Comparison of ENCODE assay signal across 15 cellular contexts in genomic region chr9:34995288-34996060, GRCh38. TPM values are rescaled to one million over a fixed set of nuclear protein-coding genes. Genes with fewer than 3 reads are reported as not detected.
DNase-seq lines count a peak whose midpoint lies in the region; ATAC-seq, FAIRE-seq and TF ChIP-seq lines count a peak whose summit lies in the region.
"Had no signal": no experiment of that assay in that cellular context is flagged by ENCODE, and none has a peak within 500 bp of the region (broad histone marks: within the 10 kb centered on the region; RNA-seq: fewer than 3 reads in every experiment).

No MANE protein-coding gene starts in this region.

- no peak overlapping the region for H2BK120ac ChIP-seq in H9 (ENCODE audit: low read depth, low read length, poor library complexity, severe bottlenecking)

- peaks cover 49% of the 10 kb centered on the region for H3F3A ChIP-seq in smooth muscle cell (ENCODE audit: low read depth)

- peak in 2 of 4 experiments; percentile 42 to 68 for DNase-seq in K562 (ENCODE audit: extremely low read depth in 1 of 4, low spot score in 3 of 4)
- DNase-seq in hepatocyte (ENCODE audit: low spot score): no peak
- DNase-seq in smooth muscle cell (lab: John Stamatoyannopoulos, UW; ENCODE audit: unreplicated experiment): no peak
- no peak for DNase-seq in NCI-H2227 treated with DMSO at 0.1 percent for 48 hours (lab: John Stamatoyannopoulos, UW)
- no peak for DNase-seq in CD8-positive, alpha-beta memory T cell
- no peak for DNase-seq in activated T-cell treated with anti-CD3 and anti-CD28 coated beads, Interleukin-2, amount 50 U/mL, for 4 hours
- no peak for DNase-seq in H9
- DNase-seq: kidney glomerular epithelial cell; MM.1S; stimulated activated CD4-positive, alpha-beta T cell treated with anti-CD3 and anti-CD28 coated beads, Interleukin-4, amount 100 ng/mL, for 24 hours had no signal

- H3K4me2 ChIP-seq in K562 (ENCODE audit: insufficient read depth, low read length) (peak overlapping the region; percentile 33; the same call in 1 of the 2 replicates), hepatocyte (no peak overlapping the region), smooth muscle cell (peak overlapping the region; percentile 76), H9 (ENCODE audit: insufficient read depth, insufficient read length, low read length) (no peak overlapping the region)

- no peaks in the 10 kb centered on the region for H3K9me3 ChIP-seq in HUES64 (ENCODE audit: insufficient read depth, low read depth, low read length)
- no peaks in the 10 kb centered on the region for H3K9me3 ChIP-seq in K562 (replicated peaks; ENCODE audit: control insufficient read depth, insufficient read depth, low read depth, low read length)
- H3K9me3 ChIP-seq in hepatocyte (ENCODE audit: low read depth): no peaks in the 10 kb centered on the region
- no peaks in the 10 kb centered on the region for H3K9me3 ChIP-seq in smooth muscle cell (replicated peaks; ENCODE audit: low read depth)
- no peaks in the 10 kb centered on the region for H3K9me3 ChIP-seq in CD8-positive, alpha-beta memory T cell (ENCODE audit: low read length)
- no peaks in the 10 kb centered on the region for H3K9me3 ChIP-seq in H9 (ENCODE audit: control insufficient read depth, low read depth, low read length)

- H4K8ac ChIP-seq in H9 (replicated peaks; ENCODE audit: insufficient read length, low read depth, low read length): no peak overlapping the region

- H2BK5ac ChIP-seq in H9 (ENCODE audit: insufficient read length, low read length): no peak overlapping the region

- H3K27me3 ChIP-seq in HUES64 (ENCODE audit: insufficient read depth, low read length): no peaks in the 10 kb centered on the region
- H3K27me3 ChIP-seq in K562 (ENCODE audit: control insufficient read depth in 2 of 2, insufficient read depth in 2 of 2, low read length in 2 of 2): no peaks in the 10 kb centered on the region
- H3K27me3 ChIP-seq in hepatocyte: no peaks in the 10 kb centered on the region
- no peaks in the 10 kb centered on the region for H3K27me3 ChIP-seq in smooth muscle cell (ENCODE audit: low read depth)
- no peaks in the 10 kb centered on the region for H3K27me3 ChIP-seq in CD8-positive, alpha-beta memory T cell (ENCODE audit: insufficient read depth, low read length, poor library complexity, severe bottlenecking)
- no peaks in the 10 kb centered on the region for H3K27me3 ChIP-seq in H9 (ENCODE audit: insufficient read depth, low read length)

- no peak overlapping the region for H3K4ac ChIP-seq in H9 (ENCODE audit: low read depth, low read length)

- H4K91ac ChIP-seq in H9 (ENCODE audit: insufficient read length, low read depth, low read length): no peak overlapping the region

- H3K4me1 ChIP-seq in HUES64 (ENCODE audit: insufficient read depth, low read length): peaks cover 41% of the 10 kb centered on the region
- peaks cover 54 to 71% of the 10 kb centered on the region in 2 experiments for H3K4me1 ChIP-seq in K562 (replicated peaks in 1 of 2; ENCODE audit: control insufficient read depth in 2 of 2, insufficient read depth in 2 of 2, low read length in 2 of 2)
- H3K4me1 ChIP-seq in hepatocyte (ENCODE audit: insufficient read depth): peaks cover 30% of the 10 kb centered on the region
- peaks cover 48% of the 10 kb centered on the region for H3K4me1 ChIP-seq in smooth muscle cell (ENCODE audit: low read depth)
- H3K4me1 ChIP-seq in CD8-positive, alpha-beta memory T cell (ENCODE audit: insufficient read depth, low read length): peaks cover under 1% of the 10 kb centered on the region
- H3K4me1 ChIP-seq in H9 (ENCODE audit: insufficient read depth, low read length): peaks cover 8% of the 10 kb centered on the region; the same call in 1 of the 2 replicates

- no peak overlapping the region for H4K5ac ChIP-seq in H9 (ENCODE audit: insufficient read length, low read depth, low read length)

- no peaks in the 10 kb centered on the region for H3K79me1 ChIP-seq in H9 (ENCODE audit: insufficient read depth, low read depth, low read length, poor library complexity, severe bottlenecking)

- no peak overlapping the region for H2BK20ac ChIP-seq in H9 (ENCODE audit: low read depth, low read length, poor library complexity, severe bottlenecking)

- ATAC-seq in K562: peak; percentile 13
- no peak for ATAC-seq in activated T-cell treated with anti-CD3 and anti-CD28 coated beads, Interleukin-2, amount 50 U/mL, for 4 hours

- no peak overlapping the region for H3T11ph ChIP-seq in H9 (ENCODE audit: low read length)

- H3K79me2 ChIP-seq in K562 (ENCODE audit: control insufficient read depth, insufficient read depth, low read length) (no peaks in the 10 kb centered on the region; the same call in 2 of the 3 replicates), hepatocyte (no peaks in the 10 kb centered on the region), smooth muscle cell (ENCODE audit: low read depth) (no peaks in the 10 kb centered on the region), H9 (ENCODE audit: insufficient read depth, low read length) (no peaks in the 10 kb centered on the region)

- peaks cover 5% of the 10 kb centered on the region for H3K23me2 ChIP-seq in H9 (ENCODE audit: insufficient read length, low read depth, low read length, poor library complexity, severe bottlenecking)

- H3K9me1 ChIP-seq in K562 (ENCODE audit: control insufficient read depth, insufficient read depth, low read length): peaks cover 9% of the 10 kb centered on the region

- no peaks in the 10 kb centered on the region for H3K9me2 ChIP-seq in hepatocyte (replicated peaks; ENCODE audit: insufficient read depth)

- H3K56ac ChIP-seq in H9 (ENCODE audit: insufficient read length, low read depth, low read length): no peak overlapping the region

- H3K23ac ChIP-seq in H9 (ENCODE audit: insufficient read length, low read depth, low read length): no peak overlapping the region

- H3K36me3 ChIP-seq in HUES64 (ENCODE audit: insufficient read depth, low read length): peaks cover 43% of the 10 kb centered on the region
- peaks cover 5% of the 10 kb centered on the region; the same call in 2 of the 3 replicates for H3K36me3 ChIP-seq in K562 (ENCODE audit: control insufficient read depth, insufficient read depth, low read length)
- no peaks in the 10 kb centered on the region for H3K36me3 ChIP-seq in hepatocyte (replicated peaks; ENCODE audit: insufficient read depth, low read depth)
- H3K36me3 ChIP-seq in smooth muscle cell (ENCODE audit: low read depth): no peaks in the 10 kb centered on the region
- no peaks in the 10 kb centered on the region for H3K36me3 ChIP-seq in CD8-positive, alpha-beta memory T cell (ENCODE audit: insufficient read depth, low read length)

- no peaks in the 10 kb centered on the region for H3K27me3 Mint-ChIP-seq in CD8-positive, alpha-beta memory T cell
- no peaks in the 10 kb centered on the region for H3K27me3 Mint-ChIP-seq in activated T-cell treated with anti-CD3 and anti-CD28 coated beads, Interleukin-2, amount 50 U/mL, for 4 hours (ENCODE audit: low read depth)
- peaks cover 2% of the 10 kb centered on the region for H3K27me3 Mint-ChIP-seq in H9 (ENCODE audit: low read depth)
- H3K27me3 Mint-ChIP-seq: central memory CD8-positive, alpha-beta T cell had no signal

- TF ChIP-seq POLR2A in K562 (conservative IDR thresholded peaks at IDR 0.05): no peak

- peaks cover 4 to 5% (median 4%) of the 10 kb centered on the region in 3 donors for H3K4me1 Mint-ChIP-seq in CD8-positive, alpha-beta memory T cell
- peaks cover 37% of the 10 kb centered on the region for H3K4me1 Mint-ChIP-seq in activated T-cell treated with anti-CD3 and anti-CD28 coated beads, Interleukin-2, amount 50 U/mL, for 4 hours (ENCODE audit: low read depth)
- peaks cover 43 to 49% of the 10 kb centered on the region in 2 experiments for H3K4me1 Mint-ChIP-seq in H9

- POLR2A ChIA-PET in K562 (lab: Yijun Ruan, JAX): interaction anchor here (0.7 to 0.9 kb wide), 3 partner anchors 10 to 69 kb away, joined by 3 read pairs; no protein-coding TSS in a partner anchor
- POLR2A ChIA-PET in CD8-positive, alpha-beta memory T cell (lab: Charles Lee): no interaction called here

- H2AK5ac ChIP-seq in H9 (ENCODE audit: insufficient read length, low read length): no peak overlapping the region

- H2AFZ ChIP-seq in K562 (ENCODE audit: low read depth, low read length): no peak overlapping the region
- H2AFZ ChIP-seq in hepatocyte: no peak overlapping the region
- H2AFZ ChIP-seq in smooth muscle cell (ENCODE audit: low read depth): no peak overlapping the region
- no peak overlapping the region for H2AFZ ChIP-seq in H9 (ENCODE audit: low read length)

- TF ChIP-seq RAD21 in K562 (CRISPR knock-in tag; conservative IDR thresholded peaks at IDR 0.05 in 1 of 2, IDR thresholded peaks at IDR 0.05 in 1 of 2): no peak

- H2BK15ac ChIP-seq in H9 (ENCODE audit: low read depth, low read length): no peak overlapping the region

- H3K27ac Mint-ChIP-seq in CD8-positive, alpha-beta memory T cell: no peak overlapping the region
- H3K27ac Mint-ChIP-seq in H9: peak overlapping the region in 1 of 3 experiments; percentile 73; a peak in 2 of 7 replicates

- no peak overlapping the region for H3K4me3 Mint-ChIP-seq in CD8-positive, alpha-beta memory T cell
- H3K4me3 Mint-ChIP-seq in activated T-cell treated with anti-CD3 and anti-CD28 coated beads, Interleukin-2, amount 50 U/mL, for 4 hours: no peak overlapping the region
- no peak overlapping the region; a peak in 1 of 5 replicates for H3K4me3 Mint-ChIP-seq in H9
- H3K4me3 Mint-ChIP-seq: central memory CD8-positive, alpha-beta T cell had no signal

- no peak overlapping the region for H3K18ac ChIP-seq in H9 (ENCODE audit: insufficient read length, low read depth, low read length)

- no peak overlapping the region for H3K14ac ChIP-seq in H9 (ENCODE audit: insufficient read depth, low read length)

- TF ChIP-seq CTCF in K562 (IDR thresholded peaks at IDR 0.05 in 2 of 3, conservative IDR thresholded peaks at IDR 0.05 in 1 of 3; ENCODE audit: insufficient read depth in 2 of 3, low read depth in 1 of 3, low read length in 3 of 3): no peak
- no peak for TF ChIP-seq CTCF in hepatocyte (IDR thresholded peaks at IDR 0.05; ENCODE audit: poor library complexity)
- no peak for TF ChIP-seq CTCF in smooth muscle cell (IDR thresholded peaks at IDR 0.05; ENCODE audit: borderline replicate concordance, insufficient read depth, poor library complexity, severe bottlenecking)
- TF ChIP-seq CTCF in H9 (conservative IDR thresholded peaks at IDR 0.05): no peak

- in situ Hi-C loops in K562 (cut with MboI): loop anchor here (5.0 kb wide), 1 partner anchor 47 kb away; a partner anchor contains a TSS

- H3K4me3 ChIP-seq in HUES64 (ENCODE audit: low read length) (no peak overlapping the region), K562 (no peak overlapping the region), hepatocyte (no peak overlapping the region), smooth muscle cell (no peak overlapping the region)
- H3K4me3 ChIP-seq in CD8-positive, alpha-beta memory T cell (ENCODE audit: low read length): no peak overlapping the region

- H3K9me3 Mint-ChIP-seq in CD8-positive, alpha-beta memory T cell: no peaks in the 10 kb centered on the region
- H3K9me3 Mint-ChIP-seq in activated T-cell treated with anti-CD3 and anti-CD28 coated beads, Interleukin-2, amount 50 U/mL, for 4 hours: no peaks in the 10 kb centered on the region
- H3K9me3 Mint-ChIP-seq in H9: no peaks in the 10 kb centered on the region
- H3K9me3 Mint-ChIP-seq: central memory CD8-positive, alpha-beta T cell had no signal

- CTCF ChIA-PET in K562 (lab: Yijun Ruan, JAX; ENCODE audit: low intra/inter-chr PET ratio): no interaction called here
- CTCF ChIA-PET in CD8-positive, alpha-beta memory T cell (lab: Charles Lee): interaction anchor here (0.8 to 1.7 kb wide), 3 partner anchors 10 to 293 kb away, joined by 3 to 6 read pairs (median 6); no protein-coding TSS in a partner anchor

- no peak overlapping the region for H2BK12ac ChIP-seq in H9 (ENCODE audit: insufficient read length, low read depth, low read length)

- peak; percentile 69; the same call in 1 of the 2 replicates for TF ChIP-seq EP300 in K562 (IDR thresholded peaks at IDR 0.05; ENCODE audit: low read length)

- BruUV-seq in K562 (replicated peaks; lab: Mats Ljungman, UMichigan): no TSS peak

- H3K9ac ChIP-seq in HUES64 (ENCODE audit: low read depth, low read length): no peak overlapping the region
- H3K9ac ChIP-seq in K562 (ENCODE audit: insufficient read depth in 1 of 2, low read depth in 2 of 2, low read length in 2 of 2): peak overlapping the region; percentile 26 to 48; a peak in 1 of 4 replicates
- H3K9ac ChIP-seq in smooth muscle cell (ENCODE audit: low read depth): peak overlapping the region; percentile 69
- H3K9ac ChIP-seq in H9 (ENCODE audit: extremely low read depth, insufficient read length, low read length): no peak overlapping the region

- H3K36me3 Mint-ChIP-seq in CD8-positive, alpha-beta memory T cell: peaks cover 0 to 5% (median 3%) of the 10 kb centered on the region in 3 donors
- peaks cover 4% of the 10 kb centered on the region for H3K36me3 Mint-ChIP-seq in activated T-cell treated with anti-CD3 and anti-CD28 coated beads, Interleukin-2, amount 50 U/mL, for 4 hours (ENCODE audit: insufficient read depth)
- peaks cover 36 to 58% (median 46%) of the 10 kb centered on the region in 3 experiments for H3K36me3 Mint-ChIP-seq in H9 (ENCODE audit: insufficient read depth in 1 of 3, low read depth in 3 of 3)

- 94% methylated on average over 7 of the region's 7 CpGs for WGBS in HUES64
- WGBS in K562 (ENCODE audit: insufficient coverage, low coverage, missing lambda C conversion rate): 13% methylated on average over 7 of the region's 7 CpGs
- 75% methylated on average over 7 of the region's 7 CpGs for WGBS in hepatocyte (ENCODE audit: low lambda C conversion rate, missing lambda C conversion rate)
- WGBS in smooth muscle cell (ENCODE audit: low lambda C conversion rate): 43% methylated on average over 7 of the region's 7 CpGs
- no CpG with 5 or more reads among the region's 7 CpGs for WGBS in H9 (ENCODE audit: extremely low coverage, insufficient read length, low lambda C conversion rate)

- H3K27ac ChIP-seq in HUES64 (ENCODE audit: low read depth, low read length) (0 out of 2 replicates have a peak overlapping the region, but pooled peaks have one; percentile 24), K562 (ENCODE audit: extremely low read depth, low read depth, low read length) (peak overlapping the region; percentile 56; the same call in 2 of the 3 replicates), hepatocyte (peak overlapping the region; percentile 94), smooth muscle cell (ENCODE audit: low read depth) (peak overlapping the region; percentile 100), H9 (ENCODE audit: insufficient read length, low read depth, low read length) (no peak overlapping the region)
- H3K27ac ChIP-seq in CD8-positive, alpha-beta memory T cell (ENCODE audit: low read depth, low read length): no peak overlapping the region

- H4K20me1 ChIP-seq in K562 (replicated peaks; ENCODE audit: control insufficient read depth, insufficient read depth, low read length): no peaks in the 10 kb centered on the region
- H4K20me1 ChIP-seq in hepatocyte (ENCODE audit: insufficient read depth, poor library complexity, severe bottlenecking): no peaks in the 10 kb centered on the region
- peaks cover 9% of the 10 kb centered on the region for H4K20me1 ChIP-seq in smooth muscle cell (ENCODE audit: low read depth)
- H4K20me1 ChIP-seq in H9 (ENCODE audit: control insufficient read depth, insufficient read depth, insufficient read length): no peaks in the 10 kb centered on the region

- FAIRE-seq in K562 (lab: Jason Lieb, UNC): peak; percentile 73
- FAIRE-seq: GM19239 had no signal

- intact Hi-C loops in K562 (cut with micrococcal nuclease): loop anchor here (5.0 kb wide), 1 partner anchor 57 kb away; no protein-coding TSS in a partner anchor

RNA-seq across cellular contexts. Expression of gene DNAJB5, which starts 5.9 kb away (rescaled TPM):
- 39.2 TPM for polyA plus RNA-seq in HUES64 (2013, experiment 1 of 2)
- polyA plus RNA-seq in HUES64 (2013, experiment 2 of 2): 38.4 TPM
- 1.4 and 3.1 TPM in 2 replicates for total RNA-seq in K562 (2011; cell fraction: chromatin; rRNA removed; ENCODE audit: low replicate concordance)
- 1.7 and 1.8 TPM in 2 replicates for total RNA-seq in K562 (2011; cell fraction: nucleolus; rRNA removed)
- total RNA-seq in K562 (2011; cell fraction: nucleoplasm; rRNA removed): 1.8 and 3.4 TPM in 2 replicates
- total RNA-seq in K562 (2014; rRNA removed) (4.1 and 5.2 TPM in 2 replicates), K562 (2014; rRNA removed; fragmentation: Illumina TruSeq; extraction: Trizol) (3.7 TPM in 2 replicates), K562 (2015; rRNA removed; fragmentation: Illumina TruSeq; extraction: Trizol) (2.6 and 2.7 TPM in 2 replicates), K562 (2021) (3.6 and 4.4 TPM in 2 replicates), hepatocyte (7.6 and 8.2 TPM in 2 replicates), smooth muscle cell (26.8 and 29.6 TPM in 2 replicates), H9 (2021) (36.8 and 38.9 TPM in 2 replicates)
- polyA plus RNA-seq in K562 (2011; rRNA removed) (1.5 and 1.7 TPM in 2 replicates), K562 (2014; fragmentation: Illumina TruSeq; extraction: Trizol) (7.4 and 7.8 TPM in 2 replicates), K562 (2014; fragmentation: Nextera tagmentation; extraction: Ambion mirVana) (under 1 TPM; 0.15 to 0.63 TPM), K562 (2014; rRNA removed) (3.7 and 4.2 TPM in 2 replicates), hepatocyte (6.0 and 7.0 TPM in 2 replicates), smooth muscle cell (28.4 and 30.5 TPM in 2 replicates)
- polyA plus RNA-seq in K562 (2011; cell fraction: cytosol; rRNA removed): 2.7 and 2.8 TPM in 2 replicates
- 2.3 and 4.1 TPM in 2 replicates for polyA plus RNA-seq in K562 (2011; cell fraction: nucleus; rRNA removed)
- polyA plus RNA-seq in K562 (2012): 4.6 and 5.0 TPM in 2 replicates
- 1.0 and 1.6 TPM in 2 replicates for polyA minus RNA-seq in K562 (2011; rRNA and poly(A)+ RNA removed)
- polyA minus RNA-seq in K562 (2011; cell fraction: cytosol; rRNA and poly(A)+ RNA removed): 1.1 and 1.2 TPM in 2 replicates
- polyA minus RNA-seq in K562 (2011; cell fraction: nucleus; rRNA and poly(A)+ RNA removed): 1.2 and 1.4 TPM in 2 replicates
- 1 to 10 TPM; 3.3 to 3.7 TPM for total RNA-seq in CD8-positive, alpha-beta memory T cell
- polyA plus RNA-seq in CD8-positive, alpha-beta memory T cell: 2.4 TPM
- 1 to 10 TPM; 2.4 to 2.9 (median 2.7) TPM for total RNA-seq in activated T-cell treated with anti-CD3 and anti-CD28 coated beads, Interleukin-2, amount 50 U/mL, for 4 hours

RNA-seq across cellular contexts. Expression of gene PHF24, which starts 37.4 kb away (rescaled TPM):
- 0.20 TPM for polyA plus RNA-seq in HUES64 (2013, experiment 1 of 2)
- polyA plus RNA-seq in HUES64 (2013, experiment 2 of 2): 0.25 TPM
- not detected in 2 replicates for total RNA-seq in K562 (2011; cell fraction: chromatin; rRNA removed; ENCODE audit: low replicate concordance)
- total RNA-seq in K562 (2011; cell fraction: nucleolus; rRNA removed): not detected in 2 replicates
- total RNA-seq in K562 (2011; cell fraction: nucleoplasm; rRNA removed): not detected in 2 replicates
- total RNA-seq in K562 (2014; rRNA removed): not detected in 2 replicates
- not detected in 2 replicates for total RNA-seq in K562 (2014; rRNA removed; fragmentation: Illumina TruSeq; extraction: Trizol)
- not detected in 2 replicates for total RNA-seq in K562 (2015; rRNA removed; fragmentation: Illumina TruSeq; extraction: Trizol)
- total RNA-seq in K562 (2021): not detected in 2 replicates
- polyA plus RNA-seq in K562 (2011; rRNA removed): 0.01 TPM in 2 replicates
- polyA plus RNA-seq in K562 (2011; cell fraction: cytosol; rRNA removed): not detected in 2 replicates
- 0.01 TPM in 1 of 2 replicates, not detected in the other for polyA plus RNA-seq in K562 (2011; cell fraction: nucleus; rRNA removed)
- 0.03 TPM in 1 of 2 replicates, not detected in the other for polyA plus RNA-seq in K562 (2012)
- polyA plus RNA-seq in K562 (2014; fragmentation: Illumina TruSeq; extraction: Trizol): not detected in 2 replicates
- polyA plus RNA-seq in K562 (2014; fragmentation: Nextera tagmentation; extraction: Ambion mirVana): not detected
- polyA plus RNA-seq in K562 (2014; rRNA removed): 0.01 TPM in 1 of 2 replicates, not detected in the other
- not detected in 2 replicates for polyA minus RNA-seq in K562 (2011; rRNA and poly(A)+ RNA removed)
- not detected in 2 replicates for polyA minus RNA-seq in K562 (2011; cell fraction: cytosol; rRNA and poly(A)+ RNA removed)
- not detected in 2 replicates for polyA minus RNA-seq in K562 (2011; cell fraction: nucleus; rRNA and poly(A)+ RNA removed)
- 0.08 and 0.67 TPM in 2 replicates for total RNA-seq in hepatocyte
- polyA plus RNA-seq in hepatocyte: 0.06 and 0.11 TPM in 2 replicates
- 0.22 and 0.49 TPM in 2 replicates for total RNA-seq in smooth muscle cell
- 0.07 and 0.90 TPM in 2 replicates for polyA plus RNA-seq in smooth muscle cell
- total RNA-seq in CD8-positive, alpha-beta memory T cell: under 1 TPM in 1 of 2 experiments, not detected in 1; 0.04 TPM
- not detected for polyA plus RNA-seq in CD8-positive, alpha-beta memory T cell
- under 1 TPM in 2 of 3 donors, not detected in 1; 0.08 to 0.55 TPM for total RNA-seq in activated T-cell treated with anti-CD3 and anti-CD28 coated beads, Interleukin-2, amount 50 U/mL, for 4 hours
- total RNA-seq in H9 (2021): 0.24 and 0.68 TPM in 2 replicates
- total RNA-seq: activated CD8-positive, alpha-beta memory T cell treated with anti-CD3 and anti-CD28 coated beads for 36 hours; RPMI7951 had no signal

Comparison
In these comparisons a context has a peak if more than half of its experiments do, and no peak if none do; other contexts are left out.
1. H3K27ac ChIP-seq: peak in HUES64 (single experiment), K562 (single experiment), hepatocyte (single experiment) and smooth muscle cell (single experiment); none in CD8-positive, alpha-beta memory T cell (single experiment) and H9 (single experiment).
2. H3K9ac ChIP-seq: peak in K562 (2 of 2) and smooth muscle cell (single experiment); none in HUES64 (single experiment) and H9 (single experiment).
3. H3K4me2 ChIP-seq: peak in K562 (single experiment) and smooth muscle cell (single experiment); none in hepatocyte (single experiment) and H9 (single experiment).